Comparison of ENCODE assay signal across 1 cellular context in genomic region chr7:601573-602340, GRCh38.
TF ChIP-seq lines count a peak whose summit lies in the region.

No MANE protein-coding gene starts in this region.

TF ChIP-seq in H1, 55 proteins besides CTCF, POLR2A, EP300 and RAD21 (continued from another document):
- no peak for TF ChIP-seq CHD7 (IDR thresholded peaks at IDR 0.05; ENCODE audit: insufficient replicate concordance, low read length)
